In genomic region chr18:72830109-72830508, GRCh38 we compare ENCODE assay signal across 11 cellular contexts. TPM values are rescaled to one million over a fixed set of nuclear protein-coding genes. Genes with fewer than 3 reads are reported as not detected.
A peak's percentile ranks its signal among the peaks of the same experiment; 100 is the strongest.
DNase-seq lines count a peak whose midpoint lies in the region; ATAC-seq, FAIRE-seq and TF ChIP-seq lines count a peak whose summit lies in the region.
"Had no signal": no experiment of that assay in that cellular context is flagged by ENCODE, and none has a peak within 500 bp of the region (broad histone marks: within the 10 kb centered on the region; RNA-seq: fewer than 3 reads in every experiment).

No MANE protein-coding gene starts in this region.

- no peaks in the 10 kb centered on the region for H3K27me3 ChIP-seq in GM23248 (replicated peaks; ENCODE audit: insufficient read depth)
- no peaks in the 10 kb centered on the region for H3K27me3 ChIP-seq in mammary epithelial cell (ENCODE audit: insufficient read depth, low read length)
- peaks cover 0 to 6% (median 0%) of the 10 kb centered on the region in 4 donors for H3K27me3 ChIP-seq in pancreas

- in situ Hi-C loops in GM23248 (cut with MboI): no loop called here
- in situ Hi-C loops in mammary epithelial cell (cut with MboI; ENCODE audit: low sequenced_read_pairs in 2 of 2): no loop called here

- H3K4me2 ChIP-seq in GM23248 (ENCODE audit: unreplicated experiment) (no peak overlapping the region), mammary epithelial cell (ENCODE audit: insufficient read depth, low read depth, low read length) (no peak overlapping the region)

- no peaks in the 10 kb centered on the region for H3K27me3 Mint-ChIP-seq in T-cell

- H3K27ac ChIP-seq in GM23248 (no peak overlapping the region), mammary epithelial cell (ENCODE audit: insufficient read depth, low read depth, low read length) (no peak overlapping the region), pancreas (no peak overlapping the region)

- intact Hi-C loops in mammary epithelial cell (cut with micrococcal nuclease) (no loop called here), pancreas (cut with DNase I) (no loop called here)

- DNase-seq in GM23248 (peak; percentile 3), NAMALWA (ENCODE audit: low spot score) (peak; percentile 4), mammary epithelial cell (peak; percentile 51), mucosa of gallbladder (ENCODE audit: low spot score) (peak; percentile 13), pancreas (no peak), dermis blood vessel endothelial cell (no peak), NCI-H1436 (lab: John Stamatoyannopoulos, UW) (no peak), T-cell (no peak)
- DNase-seq: GF-D8, natural killer cell, NCI-H2107 had no signal

- no peaks in the 10 kb centered on the region for H4K20me1 ChIP-seq in GM23248 (ENCODE audit: insufficient read depth)
- no peaks in the 10 kb centered on the region for H4K20me1 ChIP-seq in mammary epithelial cell (ENCODE audit: insufficient read depth, low read length)

- 27 to 30% methylated on average over 10 of the region's 10 CpGs for WGBS in GM23248 (ENCODE audit: low coverage in 1 of 2, low lambda C conversion rate in 2 of 2, missing lambda C conversion rate in 2 of 2), 2 experiments
- 3% methylated on average over 10 of the region's 10 CpGs for WGBS in mammary epithelial cell (ENCODE audit: low coverage, missing lambda C conversion rate)
- 17 to 28% methylated on average over 10 of the region's 10 CpGs for WGBS in pancreas, 2 donors

- no peaks in the 10 kb centered on the region for H3F3A ChIP-seq in GM23248 (ENCODE audit: insufficient read depth)

- H3K4me1 Mint-ChIP-seq in T-cell: no peaks in the 10 kb centered on the region
- H3K4me1 Mint-ChIP-seq: natural killer cell had no signal

- H3K9me3 ChIP-seq in GM23248 (ENCODE audit: low read depth) (no peaks in the 10 kb centered on the region), mammary epithelial cell (replicated peaks; ENCODE audit: insufficient read depth, low read length) (no peaks in the 10 kb centered on the region), pancreas (no peaks in the 10 kb centered on the region)

- no peak overlapping the region for H3K4me3 Mint-ChIP-seq in T-cell
- H3K4me3 Mint-ChIP-seq: natural killer cell had no signal

- peaks cover 0 to 21% (median 11%) of the 10 kb centered on the region in 3 donors for H3K9me3 Mint-ChIP-seq in T-cell

- TF ChIP-seq CTCF in mammary epithelial cell (conservative IDR thresholded peaks at IDR 0.05 in 1 of 2, IDR thresholded peaks at IDR 0.05 in 1 of 2; ENCODE audit: extremely low read depth in 1 of 2, insufficient read depth in 1 of 2, low read depth in 1 of 2, low read length in 2 of 2) (no peak), pancreas (IDR thresholded peaks at IDR 0.05) (no peak)

- H3K36me3 Mint-ChIP-seq in T-cell: no peaks in the 10 kb centered on the region
- H3K36me3 Mint-ChIP-seq: natural killer cell had no signal

- dilution Hi-C loops in mammary epithelial cell (cut with HindIII; ENCODE audit: low sequenced_read_pairs): no loop called here

- no peak overlapping the region for H3K4me3 ChIP-seq in GM23248
- no peak overlapping the region for H3K4me3 ChIP-seq in mammary epithelial cell (replicated peaks in 1 of 3; ENCODE audit: insufficient read depth in 1 of 3, low read depth in 2 of 3, low read length in 3 of 3)
- no peak overlapping the region for H3K4me3 ChIP-seq in pancreas

- no TSS peak for BruUV-seq in mammary epithelial cell (replicated peaks; lab: Mats Ljungman, UMichigan)

- CTCF ChIA-PET in mammary epithelial cell (lab: Charles Lee; ENCODE audit: low non-redundant PET): no interaction called here
- CTCF ChIA-PET in T-cell (lab: Charles Lee): interaction anchor here in 1 of 2 donors (0.5 kb wide), 1 partner anchor 14 kb away, joined by 7 read pairs; no protein-coding TSS in a partner anchor

- H3K79me2 ChIP-seq in GM23248 (ENCODE audit: insufficient read depth) (no peaks in the 10 kb centered on the region), mammary epithelial cell (ENCODE audit: insufficient read depth, low read length) (no peaks in the 10 kb centered on the region)

- H3K27ac Mint-ChIP-seq in T-cell: no peak overlapping the region
- H3K27ac Mint-ChIP-seq: natural killer cell had no signal

- H3K36me3 ChIP-seq in GM23248 (ENCODE audit: low read depth) (no peaks in the 10 kb centered on the region), mammary epithelial cell (ENCODE audit: insufficient read depth, low read length) (no peaks in the 10 kb centered on the region), pancreas (no peaks in the 10 kb centered on the region)

- H3K9ac ChIP-seq in GM23248 (no peak overlapping the region), mammary epithelial cell (ENCODE audit: insufficient read depth, low read length) (no peak overlapping the region)

- H3K9me2 ChIP-seq in GM23248 (ENCODE audit: insufficient read depth): no peaks in the 10 kb centered on the region

- no peaks in the 10 kb centered on the region for H3K4me1 ChIP-seq in GM23248 (ENCODE audit: insufficient read depth)
- no peaks in the 10 kb centered on the region for H3K4me1 ChIP-seq in mammary epithelial cell (ENCODE audit: insufficient read depth, low read length)
- no peaks in the 10 kb centered on the region for H3K4me1 ChIP-seq in pancreas

- ATAC-seq in pancreas (no peak), T-cell (replicated peaks in 1 of 4) (no peak)
- ATAC-seq: natural killer cell had no signal

- no peak for FAIRE-seq in pancreas (lab: Jason Lieb, UNC)

- H2AFZ ChIP-seq in GM23248 (no peak overlapping the region), mammary epithelial cell (ENCODE audit: low read depth, low read length) (no peak overlapping the region)

- POLR2A ChIA-PET in T-cell (lab: Charles Lee): no interaction called here

RNA-seq across cellular contexts. Expression of gene NETO1, which starts 37.7 kb away (rescaled TPM):
- not detected in 2 replicates for total RNA-seq in GM23248 (2014; rRNA removed; shearing (Covaris generic))
- polyA plus RNA-seq in GM23248 (2016; fragmentation: Nextera tagmentation; extraction: Ambion mirVana): not detected in 2 replicates
- 1 to 10 TPM in 1 of 2 donors, under 1 TPM in 1; under 0.01 to 1.7 TPM for total RNA-seq in mammary epithelial cell
- polyA plus RNA-seq in mammary epithelial cell: 0.35 TPM
- polyA minus RNA-seq in mammary epithelial cell: not detected
- total RNA-seq in mucosa of gallbladder: not detected
- total RNA-seq in pancreas: 1 to 10 TPM in 2 of 6 donors, under 1 TPM in 1, not detected in 3; 0.88 to 2.3 (median 1.7) TPM
- polyA plus RNA-seq in pancreas: under 1 TPM in 1 of 2 donors, not detected in 1; 0.26 TPM
- not detected in 2 replicates for total RNA-seq in dermis blood vessel endothelial cell
- under 1 TPM in 1 of 5 donors, not detected in 4; 0.19 TPM for total RNA-seq in T-cell
- total RNA-seq: natural killer cell had no signal

Comparison
In these comparisons a context has a peak if more than half of its experiments do, and no peak if none do; other contexts are left out.
1. DNase-seq: peak in GM23248 (single experiment), NAMALWA (single experiment), mammary epithelial cell (single experiment) and mucosa of gallbladder (single experiment); none in pancreas (0 of 6), dermis blood vessel endothelial cell (single experiment), NCI-H1436 (single experiment) and T-cell (0 of 34).